In the genomic region with DNA sequence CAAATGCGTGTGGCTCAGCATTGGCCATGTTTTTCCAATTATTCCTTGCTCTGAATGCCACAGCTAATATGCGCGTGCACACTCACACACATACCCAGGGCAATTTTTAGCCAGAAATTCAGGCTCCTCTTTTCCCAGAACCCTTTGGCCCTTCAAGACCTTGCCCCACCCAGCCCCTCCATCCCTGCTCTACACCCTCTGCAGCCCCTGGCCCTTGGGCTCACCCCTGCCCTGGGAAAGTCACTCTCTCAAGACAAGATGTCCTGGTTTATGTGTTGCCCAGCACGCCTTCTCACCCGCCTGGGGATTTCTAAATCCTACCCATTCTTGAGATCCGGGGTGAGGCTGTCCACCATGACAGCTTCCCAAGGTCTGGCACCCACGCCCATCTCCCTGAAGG, we compare ENCODE assay signal across 21 cellular contexts.
"Had no signal": no experiment of that assay in that cellular context is flagged by ENCODE, and none has a peak within 500 bp of the region (broad histone marks: within the 10 kb centered on the region; RNA-seq: fewer than 3 reads in every experiment).

No MANE protein-coding gene starts in this region.

- DNase-seq: cortex of kidney; effector CD8-positive, alpha-beta T cell; effector memory CD8-positive, alpha-beta T cell; endodermal cell; erythroblast; foreskin fibroblast; foreskin melanocyte; gastrocnemius medialis; glutamatergic neuron; head of caudate nucleus; heart right ventricle; hippocampal formation; left cardiac atrium; left ventricle myocardium inferior; lower lobe of right lung; mesendoderm; midbrain; naive thymus-derived CD4-positive, alpha-beta T cell had no signal

- H3K9me3 ChIP-seq: gastrocnemius medialis, lower lobe of right lung had no signal

- H3K4me3 ChIP-seq: gastrocnemius medialis, heart right ventricle, left ventricle myocardium inferior, lower lobe of right lung had no signal

- H3K4me1 Mint-ChIP-seq: endodermal cell had no signal

- ATAC-seq: effector memory CD8-positive, alpha-beta T cell; esophagus mucosa; gastrocnemius medialis; heart right ventricle; left cardiac atrium; lower lobe of right lung; naive thymus-derived CD4-positive, alpha-beta T cell had no signal

- H3K36me3 ChIP-seq: gastrocnemius medialis, heart right ventricle, left ventricle myocardium inferior, lower lobe of right lung had no signal

- H3K36me3 Mint-ChIP-seq: naive thymus-derived CD4-positive, alpha-beta T cell had no signal

- H3K4me3 Mint-ChIP-seq: dendritic cell treated with granulocyte-macrophage colony-stimulating factor and Interleukin-4, amounts not matched to agents 40 ng/mL and 50 ng/mL, for 4 days; effector memory CD8-positive, alpha-beta T cell; endodermal cell; naive thymus-derived CD4-positive, alpha-beta T cell had no signal

- H3K27ac Mint-ChIP-seq: dendritic cell treated with granulocyte-macrophage colony-stimulating factor and Interleukin-4, amounts not matched to agents 40 ng/mL and 50 ng/mL, for 4 days; effector memory CD8-positive, alpha-beta T cell; endodermal cell; naive thymus-derived CD4-positive, alpha-beta T cell had no signal

- H3K27me3 ChIP-seq: gastrocnemius medialis, heart right ventricle had no signal

- H3K27ac ChIP-seq: epithelial cell of prostate, gastrocnemius medialis, heart right ventricle, left ventricle myocardium inferior, lower lobe of right lung had no signal
